Comparison of ENCODE assay signal across 2 cellular contexts in genomic region chr4:163180087-163180486, GRCh38.
A peak's percentile ranks its signal among the peaks of the same experiment; 100 is the strongest.
TF ChIP-seq lines count a peak whose summit lies in the region.

No MANE protein-coding gene starts in this region.

TF ChIP-seq in GM23338, 12 proteins besides CTCF, POLR2A, EP300 and RAD21:
- TF ChIP-seq NANOG (IDR thresholded peaks at IDR 0.05; ENCODE audit: borderline replicate concordance) (no peak), ZNF331 (CRISPR knock-in tag; IDR thresholded peaks at IDR 0.05; ENCODE audit: low read depth) (no peak), REST (IDR thresholded peaks at IDR 0.05; ENCODE audit: unreplicated experiment) (no peak), ETS1 (IDR thresholded peaks at IDR 0.05) (no peak), STAT1 (IDR thresholded peaks at IDR 0.05; ENCODE audit: unreplicated experiment) (no peak)

TF ChIP-seq in K562, 482 proteins besides CTCF, POLR2A, EP300 and RAD21 (continues in another document):
- TF ChIP-seq EWSR1 (IDR thresholded peaks at IDR 0.05; ENCODE audit: borderline replicate concordance, low read depth, partially characterized antibody) (no peak), SOX6 (IDR thresholded peaks at IDR 0.05) (peak; percentile 73), STAT5A (IDR thresholded peaks at IDR 0.05; ENCODE audit: borderline replicate concordance, low read length) (peak; percentile 70), CHAMP1 (IDR thresholded peaks at IDR 0.05) (peak; percentile 34; the same call in 1 of the 2 replicates), ZBTB17 (CRISPR knock-in tag; IDR thresholded peaks at IDR 0.05) (no peak), CAMTA2 (CRISPR knock-in tag; conservative IDR thresholded peaks at IDR 0.05) (no peak), PML (IDR thresholded peaks at IDR 0.05; ENCODE audit: low read length) (peak; percentile 73; the same call in 1 of the 2 replicates), PCBP2 (IDR thresholded peaks at IDR 0.05; ENCODE audit: low read depth, low read length, poor library complexity, severe bottlenecking) (no peak), RCOR1 (IDR thresholded peaks at IDR 0.05; ENCODE audit: borderline replicate concordance in 1 of 2, low read depth in 2 of 2, low read length in 2 of 2) (peak; percentile 96 to 99), ZNF143 (CRISPR knock-in tag; IDR thresholded peaks at IDR 0.05) (peak; percentile 56; the same call in 1 of the 2 replicates), RFX5 (IDR thresholded peaks at IDR 0.05; ENCODE audit: low read depth, low read length) (no peak), HDAC1 (IDR thresholded peaks at IDR 0.05) (peak; percentile 79 to 96), CBFA2T3 (IDR thresholded peaks at IDR 0.05) (peak; percentile 93), MTA2 (IDR thresholded peaks at IDR 0.05; ENCODE audit: low read depth) (peak; percentile 64), KDM1A (IDR thresholded peaks at IDR 0.05) (peak; percentile 99), TBL1XR1 (IDR thresholded peaks at IDR 0.05; ENCODE audit: low read length in 2 of 2) (peak in 1 of 2 experiments; percentile 34; a peak in 1 of 4 replicates), CTBP1 (IDR thresholded peaks at IDR 0.05; ENCODE audit: borderline replicate concordance) (no peak), CHD4 (IDR thresholded peaks at IDR 0.05; ENCODE audit: insufficient read depth, insufficient replicate concordance, low read depth, low read length, poor library complexity, severe bottlenecking) (no peak), NR2C1 (IDR thresholded peaks at IDR 0.05) (no peak), NR2C1 (tag; IDR thresholded peaks at IDR 0.05) (no peak), GTF2B (IDR thresholded peaks at IDR 0.05; ENCODE audit: extremely low read depth, insufficient read length) (no peak), ZSCAN29 (IDR thresholded peaks at IDR 0.05) (no peak), ZNF436 (CRISPR knock-in tag; IDR thresholded peaks at IDR 0.05) (no peak), HINFP (tag; conservative IDR thresholded peaks at IDR 0.05; ENCODE audit: low read depth) (no peak), FOXM1 (IDR thresholded peaks at IDR 0.05; ENCODE audit: low read depth) (peak; percentile 36; the same call in 1 of the 2 replicates), FOXM1 (CRISPR knock-in tag; IDR thresholded peaks at IDR 0.05; ENCODE audit: low read depth) (no peak), SMAD3 (CRISPR knock-in tag; conservative IDR thresholded peaks at IDR 0.05) (0 out of 2 replicates have a peak, but pooled peaks have one; percentile 32), TRIM24 (IDR thresholded peaks at IDR 0.05) (peak in 1 of 2 experiments; percentile 38; a peak in 1 of 4 replicates), HDAC2 (IDR thresholded peaks at IDR 0.05) (peak; percentile 96), KLF16 (IDR thresholded peaks at IDR 0.05) (peak; percentile 68), POLR2AphosphoS5 (IDR thresholded peaks at IDR 0.05; ENCODE audit: control insufficient read depth, insufficient read depth, low read depth, low read length) (peak; percentile 79), RBM25 (IDR thresholded peaks at IDR 0.05; ENCODE audit: low read depth, low read length, severe bottlenecking) (no peak), ID3 (CRISPR knock-in tag; IDR thresholded peaks at IDR 0.05) (no peak), ID3 (tag; IDR thresholded peaks at IDR 0.05) (0 out of 2 replicates have a peak, but pooled peaks have one; percentile 24), YY1 (IDR thresholded peaks at IDR 0.05; ENCODE audit: borderline replicate concordance in 1 of 3, control insufficient read depth in 1 of 3, extremely low read depth in 1 of 3, insufficient read depth in 3 of 3, insufficient read length in 1 of 3, insufficient replicate concordance in 2 of 3, low read depth in 1 of 3, low read length in 2 of 3) (no peak), E2F6 (IDR thresholded peaks at IDR 0.05; ENCODE audit: borderline replicate concordance in 1 of 2, extremely low read depth in 1 of 2, insufficient read depth in 1 of 2, insufficient read length in 1 of 2, low read depth in 1 of 2, low read length in 1 of 2, poor library complexity in 1 of 2, severe bottlenecking in 1 of 2) (no peak), TEAD4 (IDR thresholded peaks at IDR 0.05; ENCODE audit: low read length) (peak; percentile 92), TEAD4 (CRISPR knock-in tag; IDR thresholded peaks at IDR 0.05; ENCODE audit: borderline replicate concordance) (no peak), PHB (CRISPR knock-in tag; IDR thresholded peaks at IDR 0.05) (no peak), ZNF253 (CRISPR knock-in tag; conservative IDR thresholded peaks at IDR 0.05) (no peak), CBX3 (IDR thresholded peaks at IDR 0.05; ENCODE audit: borderline replicate concordance in 1 of 2, low read length in 2 of 2) (0 out of 3 replicates have a peak, but pooled peaks of 1 of the 2 experiments have one; percentile 26), TCF3 (CRISPR knock-in tag; IDR thresholded peaks at IDR 0.05) (peak; percentile 88), NR3C1 (CRISPR knock-in tag; IDR thresholded peaks at IDR 0.05) (no peak), ARID1B (IDR thresholded peaks at IDR 0.05) (peak; percentile 84), UBTF (IDR thresholded peaks at IDR 0.05; ENCODE audit: borderline replicate concordance in 1 of 2, low read depth in 2 of 2, low read length in 2 of 2) (no peak), TAL1 (IDR thresholded peaks at IDR 0.05) (peak; percentile 84), CBFA2T2 (conservative IDR thresholded peaks at IDR 0.05) (peak; percentile 88), MAFG (tag; conservative IDR thresholded peaks at IDR 0.05) (0 out of 2 replicates have a peak, but pooled peaks have one; percentile 9), POLR2B (IDR thresholded peaks at IDR 0.05; ENCODE audit: low read depth, partially characterized antibody) (no peak), IRF1 (CRISPR knock-in tag; IDR thresholded peaks at IDR 0.05; ENCODE audit: borderline replicate concordance) (no peak), TGIF2 (CRISPR knock-in tag; IDR thresholded peaks at IDR 0.05) (no peak), HEY1 (CRISPR knock-in tag; IDR thresholded peaks at IDR 0.05; ENCODE audit: borderline replicate concordance) (no peak), MXI1 (IDR thresholded peaks at IDR 0.05; ENCODE audit: low read depth, low read length) (no peak), MCM5 (IDR thresholded peaks at IDR 0.05; ENCODE audit: low read depth) (no peak), HES1 (IDR thresholded peaks at IDR 0.05; ENCODE audit: low read depth) (peak; percentile 45; the same call in 1 of the 2 replicates), ADNP (tag; IDR thresholded peaks at IDR 0.05) (no peak), GATA2 (CRISPR knock-in tag; IDR thresholded peaks at IDR 0.05) (peak; percentile 53; the same call in 1 of the 2 replicates), HNRNPH1 (optimal IDR thresholded peaks at IDR 0.05; ENCODE audit: low read depth, low read length) (no peak), MTA1 (IDR thresholded peaks at IDR 0.05; ENCODE audit: borderline replicate concordance) (no peak; the same call in 1 of the 2 replicates), STAT6 (CRISPR knock-in tag; IDR thresholded peaks at IDR 0.05) (no peak), HMG20A (CRISPR knock-in tag; conservative IDR thresholded peaks at IDR 0.05) (0 out of 2 replicates have a peak, but pooled peaks have one; percentile 63), ZNF764 (CRISPR knock-in tag; IDR thresholded peaks at IDR 0.05; ENCODE audit: low read depth) (no peak), TCF15 (CRISPR knock-in tag; IDR thresholded peaks at IDR 0.05) (no peak)
